ENCODE assay signal across 18 cellular contexts in genomic region chr10:128001346-128001745, GRCh38.
"Had no signal": no experiment of that assay in that cellular context is flagged by ENCODE, and none has a peak within 500 bp of the region (broad histone marks: within the 10 kb centered on the region; RNA-seq: fewer than 3 reads in every experiment).

No MANE protein-coding gene starts in this region.

- H3K9me3 Mint-ChIP-seq: activated CD4-positive, alpha-beta memory T cell treated with anti-CD3 and anti-CD28 coated beads, Interleukin-2, amount 10 ng/mL, durations not matched to agents 7 days and 5 days; activated CD4-positive, alpha-beta T cell treated with anti-CD3 and anti-CD28 coated beads, Interleukin-2, amount 10 ng/mL, durations not matched to agents 24 days and 14 days; activated naive CD4-positive, alpha-beta T cell treated with anti-CD3 and anti-CD28 coated beads, Interleukin-2, amount 50 U/mL, for 72 hours; nephron progenitor cell; stimulated activated naive CD8-positive, alpha-beta T cell treated with anti-CD3 and anti-CD28 coated beads, Interleukin-15, Interleukin-2, amounts not matched to agents 100 ng/mL and 50 ng/mL, for 24 hours had no signal

- ATAC-seq: activated CD4-positive, CD25-positive, alpha-beta regulatory T cell treated with anti-CD3 and anti-CD28 coated beads, Interleukin-2, amount 50 U/mL, for 24 hours; activated naive CD4-positive, alpha-beta T cell treated with anti-CD3 and anti-CD28 coated beads, Interleukin-2, amount 50 U/mL, for 72 hours; foreskin keratinocyte; mucosa of descending colon had no signal

- H3K27ac ChIP-seq: ascending aorta, foreskin keratinocyte, VCaP had no signal

- DNase-seq: activated CD4-positive, alpha-beta memory T cell treated with anti-CD3 and anti-CD28 coated beads, Interleukin-2, amount 10 ng/mL, durations not matched to agents 7 days and 5 days; activated CD4-positive, alpha-beta T cell treated with anti-CD3 and anti-CD28 coated beads, Interleukin-2, amount 10 ng/mL, durations not matched to agents 24 days and 14 days; effector memory CD4-positive, alpha-beta T cell; foreskin keratinocyte; hippocampal formation; mesendoderm; mucosa of descending colon; nephron progenitor cell; retina; SIG-M5; SK-N-SH; stimulated activated CD4-positive, alpha-beta T cell treated with anti-CD3 and anti-CD28 coated beads, Interleukin-12 subunit alpha, Interleukin-12 subunit beta, amount 100 ng/mL, for 4 hours had no signal

- H3K4me3 ChIP-seq: ascending aorta, mucosa of descending colon had no signal

- H3K4me1 ChIP-seq: ascending aorta, foreskin keratinocyte had no signal

- H3K4me1 Mint-ChIP-seq: activated CD4-positive, alpha-beta memory T cell treated with anti-CD3 and anti-CD28 coated beads, Interleukin-2, amount 10 ng/mL, durations not matched to agents 7 days and 5 days; activated CD4-positive, alpha-beta T cell treated with anti-CD3 and anti-CD28 coated beads, Interleukin-2, amount 10 ng/mL, durations not matched to agents 24 days and 14 days had no signal

- H3K27ac Mint-ChIP-seq: activated CD4-positive, alpha-beta memory T cell treated with anti-CD3 and anti-CD28 coated beads, Interleukin-2, amount 10 ng/mL, durations not matched to agents 7 days and 5 days; activated CD4-positive, alpha-beta T cell treated with anti-CD3 and anti-CD28 coated beads, Interleukin-2, amount 10 ng/mL, durations not matched to agents 24 days and 14 days; nephron progenitor cell; progenitor cell of endocrine pancreas; stimulated activated naive CD8-positive, alpha-beta T cell treated with anti-CD3 and anti-CD28 coated beads, Interleukin-15, Interleukin-2, amounts not matched to agents 100 ng/mL and 50 ng/mL, for 24 hours had no signal

- H3K27me3 ChIP-seq: ascending aorta had no signal

- H3K4me2 ChIP-seq: SK-N-SH had no signal

- H3K4me3 Mint-ChIP-seq: activated CD4-positive, alpha-beta memory T cell treated with anti-CD3 and anti-CD28 coated beads, Interleukin-2, amount 10 ng/mL, durations not matched to agents 7 days and 5 days; activated CD4-positive, alpha-beta T cell treated with anti-CD3 and anti-CD28 coated beads, Interleukin-2, amount 10 ng/mL, durations not matched to agents 24 days and 14 days; nephron progenitor cell; stimulated activated naive CD8-positive, alpha-beta T cell treated with anti-CD3 and anti-CD28 coated beads, Interleukin-15, Interleukin-2, amounts not matched to agents 100 ng/mL and 50 ng/mL, for 24 hours had no signal

- H3K36me3 Mint-ChIP-seq: activated naive CD4-positive, alpha-beta T cell treated with anti-CD3 and anti-CD28 coated beads, Interleukin-2, amount 50 U/mL, for 72 hours had no signal

- H3K9me3 ChIP-seq: ascending aorta, mucosa of descending colon, SK-N-SH had no signal

- H3K9ac ChIP-seq: SK-N-SH had no signal

- H3K36me3 ChIP-seq: ascending aorta had no signal
